ENCODE assay signal across 17 cellular contexts in genomic region chr21:43853851-43854772, GRCh38. TPM values are rescaled to one million over a fixed set of nuclear protein-coding genes. Genes with fewer than 3 reads are reported as not detected.
DNase-seq lines count a peak whose midpoint lies in the region; FAIRE-seq and TF ChIP-seq lines count a peak whose summit lies in the region.
"Had no signal": no experiment of that assay in that cellular context is flagged by ENCODE, and none has a peak within 500 bp of the region (broad histone marks: within the 10 kb centered on the region; RNA-seq: fewer than 3 reads in every experiment).

No MANE protein-coding gene starts in this region.

- no TSS peak for BruUV-seq in OCI-LY7 (replicated peaks; lab: Mats Ljungman, UMichigan)

- no peaks in the 10 kb centered on the region for H3K27me3 Mint-ChIP-seq in T-helper 2 cell treated with Interferon-gamma antibody and Interleukin-4, amounts not matched to agents 5 μg/mL and 100 μg/mL, for 36 hours (ENCODE audit: low read depth)
- H3K27me3 Mint-ChIP-seq in neural progenitor cell (ENCODE audit: insufficient read depth, low read depth), result peaks cover 5% of the 10 kb centered on the region

- H3F3A ChIP-seq in neural progenitor cell (ENCODE audit: low read depth), result no peaks in the 10 kb centered on the region

- FAIRE-seq in kidney (lab: Jason Lieb, UNC), result no peak
- FAIRE-seq: A549 had no signal

- CTCF ChIA-PET in OCI-LY7 (lab: Charles Lee; ENCODE audit: unreplicated experiment), result no interaction called here

- H3K36me3 ChIP-seq in H7 (replicated peaks; ENCODE audit: control insufficient read depth, insufficient read depth, low read length), result no peaks in the 10 kb centered on the region
- no peaks in the 10 kb centered on the region for H3K36me3 ChIP-seq in OCI-LY7 (ENCODE audit: insufficient read depth, low read length)
- H3K36me3 ChIP-seq in neural progenitor cell, result no peaks in the 10 kb centered on the region
- H3K36me3 ChIP-seq in kidney (ENCODE audit: control insufficient read depth in 1 of 2, insufficient read depth in 2 of 2, low read length in 2 of 2), result no peaks in the 10 kb centered on the region

- POLR2A ChIA-PET in OCI-LY7 (lab: Charles Lee), result no interaction called here

- H3K27me3 ChIP-seq in H7 (ENCODE audit: control insufficient read depth, insufficient read depth, low read length), result no peaks in the 10 kb centered on the region
- no peaks in the 10 kb centered on the region for H3K27me3 ChIP-seq in neural progenitor cell

- peaks cover 5% of the 10 kb centered on the region for H3K36me3 Mint-ChIP-seq in T-helper 2 cell treated with Interferon-gamma antibody and Interleukin-4, amounts not matched to agents 5 μg/mL and 100 μg/mL, for 36 hours (ENCODE audit: low read depth)
- no peaks in the 10 kb centered on the region for H3K36me3 Mint-ChIP-seq in neural progenitor cell
- H3K36me3 Mint-ChIP-seq: immature natural killer cell had no signal

- H3K4me2 ChIP-seq in OCI-LY7 (ENCODE audit: low read length) (no peak overlapping the region), neural progenitor cell (no peak overlapping the region)
- H3K4me2 ChIP-seq: A549, PC-9 had no signal

- H3K79me2 ChIP-seq in OCI-LY7 (ENCODE audit: insufficient read depth, low read depth, low read length) (no peaks in the 10 kb centered on the region), neural progenitor cell (ENCODE audit: low read depth) (no peaks in the 10 kb centered on the region)

- H2AFZ ChIP-seq in OCI-LY7 (ENCODE audit: low read length), result peak overlapping the region; percentile 53; the same call in 1 of the 2 replicates
- H2AFZ ChIP-seq in neural progenitor cell (replicated peaks), result no peak overlapping the region
- H2AFZ ChIP-seq: GM23248, PC-9 had no signal

- H3K9me2 ChIP-seq in OCI-LY7 (ENCODE audit: insufficient read depth, low read length), result no peaks in the 10 kb centered on the region

- peak overlapping the region; percentile 93 for H3K27ac Mint-ChIP-seq in T-helper 2 cell treated with Interferon-gamma antibody and Interleukin-4, amounts not matched to agents 5 μg/mL and 100 μg/mL, for 36 hours
- H3K27ac Mint-ChIP-seq in neural progenitor cell, result peak overlapping the region; percentile 53
- H3K27ac Mint-ChIP-seq: brain had no signal

- H3K9me3 ChIP-seq in OCI-LY7 (ENCODE audit: low read length), result no peaks in the 10 kb centered on the region
- H3K9me3 ChIP-seq in neural progenitor cell (ENCODE audit: low read depth), result no peaks in the 10 kb centered on the region
- H3K9me3 ChIP-seq in kidney (ENCODE audit: control insufficient read depth in 1 of 2, low read length in 2 of 2), result no peaks in the 10 kb centered on the region
- H3K9me3 ChIP-seq: A549, psoas muscle had no signal

- H3K4me3 ChIP-seq in H7 (ENCODE audit: insufficient read depth, low read depth, low read length) (no peak overlapping the region), OCI-LY7 (ENCODE audit: low read depth, low read length, poor library complexity, severe bottlenecking) (no peak overlapping the region), neural progenitor cell (no peak overlapping the region), kidney (ENCODE audit: low read length in 2 of 2) (no peak overlapping the region)
- H3K4me3 ChIP-seq: A549, GM23248, PC-9, psoas muscle, SK-N-MC had no signal

- H3K9me3 Mint-ChIP-seq in T-helper 2 cell treated with Interferon-gamma antibody and Interleukin-4, amounts not matched to agents 5 μg/mL and 100 μg/mL, for 36 hours, result peaks cover 19% of the 10 kb centered on the region
- peaks cover 3% of the 10 kb centered on the region for H3K9me3 Mint-ChIP-seq in neural progenitor cell
- H3K9me3 Mint-ChIP-seq: immature natural killer cell had no signal

- H4K20me1 ChIP-seq in OCI-LY7 (ENCODE audit: insufficient read depth, low read length) (no peaks in the 10 kb centered on the region), neural progenitor cell (ENCODE audit: low read depth) (no peaks in the 10 kb centered on the region)

- no peak overlapping the region for H3K9ac ChIP-seq in neural progenitor cell
- H3K9ac ChIP-seq in kidney (ENCODE audit: low read length in 2 of 2), result no peak overlapping the region
- H3K9ac ChIP-seq: GM23248 had no signal

- H3K4me1 Mint-ChIP-seq in T-helper 2 cell treated with Interferon-gamma antibody and Interleukin-4, amounts not matched to agents 5 μg/mL and 100 μg/mL, for 36 hours (ENCODE audit: low read depth), result peaks cover 39% of the 10 kb centered on the region
- peaks cover 16% of the 10 kb centered on the region for H3K4me1 Mint-ChIP-seq in neural progenitor cell
- H3K4me1 Mint-ChIP-seq: immature natural killer cell had no signal

- intact Hi-C loops in OCI-LY7 (cut with micrococcal nuclease; ENCODE audit: unreplicated experiment), result no loop called here
- intact Hi-C loops in kidney (cut with DNase I), result no loop called here

- peak overlapping the region; percentile 75 for H3K4me3 Mint-ChIP-seq in T-helper 2 cell treated with Interferon-gamma antibody and Interleukin-4, amounts not matched to agents 5 μg/mL and 100 μg/mL, for 36 hours
- H3K4me3 Mint-ChIP-seq in neural progenitor cell, result peak overlapping the region; percentile 15
- H3K4me3 Mint-ChIP-seq: brain, immature natural killer cell had no signal

- no peak overlapping the region for H3K27ac ChIP-seq in OCI-LY7 (ENCODE audit: low read depth, low read length, poor library complexity, severe bottlenecking)
- no peak overlapping the region for H3K27ac ChIP-seq in neural progenitor cell
- no peak overlapping the region for H3K27ac ChIP-seq in kidney (ENCODE audit: low read depth in 2 of 2, low read length in 2 of 2)
- H3K27ac ChIP-seq: A549, GM23248, PC-9, psoas muscle, SK-N-MC had no signal

- H3K4me1 ChIP-seq in OCI-LY7 (ENCODE audit: insufficient read depth, low read length, poor library complexity, severe bottlenecking), result peaks cover 15% of the 10 kb centered on the region
- no peaks in the 10 kb centered on the region for H3K4me1 ChIP-seq in neural progenitor cell
- H3K4me1 ChIP-seq in kidney (ENCODE audit: control insufficient read depth in 1 of 2, insufficient read depth in 1 of 2, low read depth in 1 of 2, low read length in 2 of 2), result no peaks in the 10 kb centered on the region
- H3K4me1 ChIP-seq: psoas muscle had no signal

- DNase-seq in T-helper 2 cell treated with Interferon-gamma antibody and Interleukin-4, amounts not matched to agents 5 μg/mL and 100 μg/mL, for 36 hours (ENCODE audit: low spot score), result no peak
- DNase-seq in T-helper 2 cell (no peak), H7 (peak; percentile 43), OCI-LY7 (ENCODE audit: low spot score) (no peak), neural progenitor cell (ENCODE audit: low spot score) (no peak), NCI-H2029 treated with DMSO at 0.1 percent for 48 hours (lab: John Stamatoyannopoulos, UW) (no peak), kidney (no peak), NCI-H1092 (lab: John Stamatoyannopoulos, UW) (no peak)
- DNase-seq: activated naive CD4-positive, alpha-beta T cell treated with Interleukin-2 at 50 U/mL for 16 hours; GM23248; immature natural killer cell; NCI-H524 treated with DMSO at 0.1 percent for 48 hours; PC-9; psoas muscle had no signal

- TF ChIP-seq CTCF in OCI-LY7 (conservative IDR thresholded peaks at IDR 0.05; ENCODE audit: low read length) (no peak), neural progenitor cell (IDR thresholded peaks at IDR 0.05) (no peak), kidney (IDR thresholded peaks at IDR 0.05; ENCODE audit: borderline replicate concordance, extremely low read depth, insufficient read depth) (no peak)

RNA-seq across cellular contexts. Expression of gene AGPAT3, which starts 10.9 kb away (rescaled TPM):
- 9.2 and 11.4 TPM in 2 replicates for total RNA-seq in H7 (2014; rRNA removed; shearing (Covaris generic))
- total RNA-seq in OCI-LY7 (2014; rRNA removed; shearing (Covaris generic)), result 9.2 and 10.3 TPM in 2 replicates
- total RNA-seq in OCI-LY7 (2022) (27.0 and 33.4 TPM in 2 replicates), neural progenitor cell (ENCODE audit: low replicate concordance) (7.8 and 8.7 TPM in 2 replicates), kidney (86.2 TPM)
- 40.3 TPM for polyA plus RNA-seq in kidney (ENCODE audit: insufficient read depth, low read depth, low replicate concordance)
